In genomic region chr6:129932321-129932720, GRCh38 we compare ENCODE assay signal across 29 cellular contexts.
"Had no signal": no experiment of that assay in that cellular context is flagged by ENCODE, and none has a peak within 500 bp of the region (broad histone marks: within the 10 kb centered on the region; RNA-seq: fewer than 3 reads in every experiment).

No MANE protein-coding gene starts in this region.

- H2AFZ ChIP-seq: neural progenitor cell, parathyroid adenoma had no signal

- H3K79me2 ChIP-seq: parathyroid adenoma had no signal

- H3K27me3 ChIP-seq: neural progenitor cell, ovary, spleen, stomach, thyroid gland, tibial nerve, upper lobe of left lung, vagina had no signal

- FAIRE-seq: urothelium cell line had no signal

- H3K4me3 ChIP-seq: neural progenitor cell, ovary, psoas muscle, skin epidermis, smooth muscle cell, spleen, stomach, thoracic aorta, thyroid gland, tibial nerve, upper lobe of left lung, vagina had no signal

- H3K36me3 Mint-ChIP-seq: natural killer cell; neural progenitor cell; stimulated activated effector memory CD8-positive, alpha-beta T cell treated with anti-CD3 and anti-CD28 coated beads, Interleukin-12 subunit alpha, Interleukin-12 subunit beta, amount 100 ng/mL, for 72 hours; stimulated activated naive B cell treated with anti-CD40 and anti-IgM and Interleukin-4, amounts not matched to agents 10 μg/mL and 1 μg/mL and 100 μg/mL, for 72 hours had no signal

- H3K4me3 Mint-ChIP-seq: natural killer cell; nephron; neural progenitor cell; stimulated activated effector memory CD8-positive, alpha-beta T cell treated with anti-CD3 and anti-CD28 coated beads, Interleukin-12 subunit alpha, Interleukin-12 subunit beta, amount 100 ng/mL, for 72 hours; stimulated activated naive B cell treated with anti-CD40 and anti-IgM and Interleukin-4, amounts not matched to agents 10 μg/mL and 1 μg/mL and 100 μg/mL, for 72 hours; stimulated activated naive CD8-positive, alpha-beta T cell treated with anti-CD3 and anti-CD28 coated beads, Interleukin-15, Interleukin-2, amounts not matched to agents 100 ng/mL and 50 ng/mL, for 24 hours had no signal

- H3K4me2 ChIP-seq: neural progenitor cell, smooth muscle cell had no signal

- DNase-seq: natural killer cell; occipital lobe; ovary; posterior cingulate gyrus; psoas muscle; right cardiac atrium; spleen; stimulated activated CD4-positive, alpha-beta T cell treated with anti-CD3 and anti-CD28 coated beads, Interleukin-12 subunit alpha, Interleukin-12 subunit beta, amount 100 ng/mL, for 4 hours; stimulated activated CD4-positive, alpha-beta T cell treated with anti-CD3 and anti-CD28 coated beads, Interleukin-1b, Interleukin-23, amount 100 ng/mL, for 48 hours; stimulated activated CD4-positive, alpha-beta T cell treated with anti-CD3 and anti-CD28 coated beads, Interleukin-4, amount 100 ng/mL, for 1 hour; stimulated activated naive B cell treated with anti-CD40 and anti-IgM and Interleukin-4, amounts not matched to agents 10 μg/mL and 1 μg/mL and 100 μg/mL, for 72 hours; stimulated activated naive CD4-positive, alpha-beta T cell treated with Interleukin-2 at 50 U/mL for 16 hours; stomach; thyroid gland; trophoblast cell; upper lobe of left lung had no signal

- H3K27ac ChIP-seq: neural progenitor cell, ovary, parathyroid adenoma, psoas muscle, skin epidermis, spleen, stomach, thoracic aorta, thyroid gland, tibial nerve, upper lobe of left lung, vagina had no signal

- H3K4me1 ChIP-seq: neural progenitor cell, parathyroid adenoma, psoas muscle, stomach, thyroid gland, tibial nerve, vagina had no signal

- H3K9me3 Mint-ChIP-seq: natural killer cell; nephron; neural progenitor cell; stimulated activated effector memory CD8-positive, alpha-beta T cell treated with anti-CD3 and anti-CD28 coated beads, Interleukin-12 subunit alpha, Interleukin-12 subunit beta, amount 100 ng/mL, for 72 hours; stimulated activated naive B cell treated with anti-CD40 and anti-IgM and Interleukin-4, amounts not matched to agents 10 μg/mL and 1 μg/mL and 100 μg/mL, for 72 hours; stimulated activated naive CD8-positive, alpha-beta T cell treated with anti-CD3 and anti-CD28 coated beads, Interleukin-15, Interleukin-2, amounts not matched to agents 100 ng/mL and 50 ng/mL, for 24 hours had no signal

- H3K27ac Mint-ChIP-seq: natural killer cell; nephron; neural progenitor cell; progenitor cell of endocrine pancreas; stimulated activated effector memory CD8-positive, alpha-beta T cell treated with anti-CD3 and anti-CD28 coated beads, Interleukin-12 subunit alpha, Interleukin-12 subunit beta, amount 100 ng/mL, for 72 hours; stimulated activated naive B cell treated with anti-CD40 and anti-IgM and Interleukin-4, amounts not matched to agents 10 μg/mL and 1 μg/mL and 100 μg/mL, for 72 hours; stimulated activated naive CD8-positive, alpha-beta T cell treated with anti-CD3 and anti-CD28 coated beads, Interleukin-15, Interleukin-2, amounts not matched to agents 100 ng/mL and 50 ng/mL, for 24 hours had no signal

- H3K36me3 ChIP-seq: neural progenitor cell, ovary, spleen, stomach, thoracic aorta, thyroid gland, tibial nerve, upper lobe of left lung, vagina had no signal

- H3K9ac ChIP-seq: neural progenitor cell, parathyroid adenoma had no signal

- H3K4me1 Mint-ChIP-seq: natural killer cell; nephron; neural progenitor cell; stimulated activated effector memory CD8-positive, alpha-beta T cell treated with anti-CD3 and anti-CD28 coated beads, Interleukin-12 subunit alpha, Interleukin-12 subunit beta, amount 100 ng/mL, for 72 hours had no signal

- ATAC-seq: natural killer cell; psoas muscle; right cardiac atrium; sciatic nerve; stimulated activated effector memory CD8-positive, alpha-beta T cell treated with anti-CD3 and anti-CD28 coated beads, Interleukin-12 subunit alpha, Interleukin-12 subunit beta, amount 100 ng/mL, for 72 hours; stimulated activated naive B cell treated with anti-CD40 and anti-IgM and Interleukin-4, amounts not matched to agents 10 μg/mL and 1 μg/mL and 100 μg/mL, for 72 hours had no signal

- H3K9me3 ChIP-seq: ovary, psoas muscle, spleen, stomach, thoracic aorta, thyroid gland, tibial nerve, upper lobe of left lung, vagina had no signal

- H3K27me3 Mint-ChIP-seq: progenitor cell of endocrine pancreas; stimulated activated naive B cell treated with anti-CD40 and anti-IgM and Interleukin-4, amounts not matched to agents 10 μg/mL and 1 μg/mL and 100 μg/mL, for 72 hours had no signal
